In the genomic region with DNA sequence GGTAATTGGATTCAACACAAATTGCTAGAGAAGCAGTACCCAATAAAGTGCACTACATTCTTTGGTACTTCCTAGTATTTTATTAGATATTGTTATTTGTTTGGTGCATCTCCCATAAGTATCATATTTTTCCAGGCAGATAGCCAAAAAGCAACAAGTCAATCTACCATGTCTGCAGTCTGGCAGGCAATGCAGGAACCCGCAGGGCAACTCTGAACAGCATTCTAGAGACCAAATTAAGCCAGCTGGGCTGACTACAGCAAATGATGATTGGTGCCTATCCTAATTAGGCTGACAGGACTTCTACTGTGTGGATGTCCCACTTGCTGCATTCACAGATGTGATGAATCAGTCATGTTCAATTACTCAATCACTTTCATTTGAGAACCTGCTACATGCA, we compare ENCODE assay signal across 14 cellular contexts. TPM values are rescaled to one million over a fixed set of nuclear protein-coding genes. Genes with fewer than 3 reads are reported as not detected.
DNase-seq lines count a peak whose midpoint lies in the region; ATAC-seq and TF ChIP-seq lines count a peak whose summit lies in the region.
"Had no signal": no experiment of that assay in that cellular context is flagged by ENCODE, and none has a peak within 500 bp of the region (broad histone marks: within the 10 kb centered on the region; RNA-seq: fewer than 3 reads in every experiment).

No MANE protein-coding gene starts in this region.

- no peak for TF ChIP-seq RAD21 in Ishikawa (IDR thresholded peaks at IDR 0.05; ENCODE audit: low read depth)

- no peaks in the 10 kb centered on the region for H3K36me3 Mint-ChIP-seq in HFFc6 (ENCODE audit: low read depth)
- H3K36me3 Mint-ChIP-seq: T-cell had no signal

- peak; percentile 23; the same call in 1 of the 2 replicates for TF ChIP-seq EP300 in Ishikawa (IDR thresholded peaks at IDR 0.05; ENCODE audit: borderline replicate concordance)

- peak; percentile 2 for ATAC-seq in foreskin keratinocyte
- no peak for ATAC-seq in GM19351 (IDR thresholded peaks at IDR 0.05; ENCODE audit: unreplicated experiment)
- no peak for ATAC-seq in HG02981 (IDR thresholded peaks at IDR 0.05; ENCODE audit: unreplicated experiment)
- ATAC-seq: Right ventricle myocardium inferior, T-cell had no signal

- H3K9me3 Mint-ChIP-seq in HFFc6 = no peaks in the 10 kb centered on the region
- H3K9me3 Mint-ChIP-seq: CD4-positive, alpha-beta T cell; T-cell had no signal

- H3K27me3 Mint-ChIP-seq in HFFc6 (ENCODE audit: insufficient read depth) = peaks cover 1% of the 10 kb centered on the region; the same call in 1 of the 2 replicates

- no peak for TF ChIP-seq CTCF in foreskin keratinocyte (conservative IDR thresholded peaks at IDR 0.05)
- TF ChIP-seq CTCF in HFFc6 (IDR thresholded peaks at IDR 0.05) = no peak

- no peak overlapping the region for H3K27ac Mint-ChIP-seq in HFFc6
- H3K27ac Mint-ChIP-seq: CD4-positive, alpha-beta T cell; T-cell had no signal

- H3K4me1 ChIP-seq in foreskin keratinocyte = peaks cover 56% of the 10 kb centered on the region

- no peak overlapping the region for H3K4me3 Mint-ChIP-seq in HFFc6
- H3K4me3 Mint-ChIP-seq: CD4-positive, alpha-beta T cell; T-cell had no signal

- H3K4me1 Mint-ChIP-seq in HFFc6 (ENCODE audit: low read depth) = peaks cover 54% of the 10 kb centered on the region
- H3K4me1 Mint-ChIP-seq: T-cell had no signal

- H3K27me3 ChIP-seq in foreskin keratinocyte = no peaks in the 10 kb centered on the region

- no peak overlapping the region for H3K27ac ChIP-seq in foreskin keratinocyte

- DNase-seq in DMS79 treated with DMSO at 0.1 percent for 48 hours (lab: John Stamatoyannopoulos, UW) (peak; percentile 61), NCI-H446 (lab: John Stamatoyannopoulos, UW) (peak; percentile 78 to 95), foreskin keratinocyte (peak in 1 of 2 donors; percentile 23), HFFc6 (no peak)
- DNase-seq: CD4-positive, alpha-beta T cell; NCI-H2081; NCI-H345; NCI-H748 treated with DMSO at 0.1 percent for 48 hours; T-cell; T1000 had no signal

TF ChIP-seq in Ishikawa, 13 proteins besides CTCF, POLR2A, EP300 and RAD21:
- 0 out of 2 replicates have a peak, but pooled peaks have one; percentile 14 for TF ChIP-seq TEAD4 (IDR thresholded peaks at IDR 0.05)
- TF ChIP-seq NFIC (IDR thresholded peaks at IDR 0.05) = no peak

RNA-seq across cellular contexts. Expression of gene AMOTL1, which starts 40.4 kb away (rescaled TPM):
- total RNA-seq in foreskin keratinocyte = 158 and 182 TPM in 2 replicates
- polyA plus RNA-seq in foreskin keratinocyte = 25.6 and 26.8 TPM in 2 replicates
- total RNA-seq in HFFc6 (2021; fragmentation: NEBNext Ultra II Directional; extraction: Animal tissue kit (Norgen Biotek cat#: 25700)) = 10 to 100 TPM; 43.1 to 65.9 (median 48.4) TPM
